In the genomic region with DNA sequence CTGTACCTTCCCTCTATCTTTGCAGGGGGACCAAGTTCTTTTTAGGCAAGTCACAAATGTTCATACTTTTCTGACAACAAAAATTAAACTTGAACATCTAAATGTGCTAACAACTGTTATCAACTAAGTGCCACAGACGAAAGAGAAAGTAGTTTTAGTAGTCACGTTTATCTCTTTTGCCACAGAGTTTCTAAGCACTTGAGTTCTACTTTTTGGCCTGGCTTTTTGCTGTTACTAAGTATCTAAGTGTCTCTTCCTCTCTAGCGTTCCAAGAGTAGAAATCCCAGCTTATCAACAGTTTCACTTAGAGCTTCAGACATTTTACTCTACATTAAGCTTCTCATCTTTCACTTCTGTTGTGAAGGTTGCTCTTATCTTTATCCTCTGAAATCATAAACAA, we compare ENCODE assay signal across 16 cellular contexts. TPM values are rescaled to one million over a fixed set of nuclear protein-coding genes. Genes with fewer than 3 reads are reported as not detected.
DNase-seq lines count a peak whose midpoint lies in the region; ATAC-seq, FAIRE-seq and TF ChIP-seq lines count a peak whose summit lies in the region.
"Had no signal": no experiment of that assay in that cellular context is flagged by ENCODE, and none has a peak within 500 bp of the region (broad histone marks: within the 10 kb centered on the region; RNA-seq: fewer than 3 reads in every experiment).

No MANE protein-coding gene starts in this region.

- DNase-seq in activated CD4-positive, alpha-beta T cell treated with anti-CD3 and anti-CD28 coated beads, Interleukin-2, amount 10 ng/mL, durations not matched to agents 24 days and 14 days = no peak
- no peak for DNase-seq in activated CD4-positive, alpha-beta T cell treated with anti-CD3 and anti-CD28 coated beads for 4 hours
- DNase-seq in choroid plexus epithelial cell (ENCODE audit: low read depth) = peak; percentile 43
- no peak for DNase-seq in progenitor cell of endocrine pancreas (ENCODE audit: low spot score, unreplicated experiment)
- no peak for DNase-seq in posterior cingulate gyrus
- no peak for DNase-seq in kidney
- DNase-seq in foreskin keratinocyte = no peak
- DNase-seq: activated CD4-positive, alpha-beta T cell treated with anti-CD3 and anti-CD28 coated beads, Interleukin-2, amount 50 U/mL, for 1 hour; EL; HFFc6; NCI-H1105 treated with DMSO at 0.1 percent for 48 hours; Peyer's patch had no signal

- H3K27ac ChIP-seq in OCI-LY1 (ENCODE audit: low read depth, low read length, poor library complexity, severe bottlenecking) = peak overlapping the region; percentile 3
- no peak overlapping the region for H3K27ac ChIP-seq in kidney (ENCODE audit: low read depth in 2 of 2, low read length in 2 of 2)
- no peak overlapping the region for H3K27ac ChIP-seq in foreskin keratinocyte
- H3K27ac ChIP-seq: Peyer's patch had no signal

- H3K9ac ChIP-seq in OCI-LY1 (ENCODE audit: low read length) (no peak overlapping the region; the same call in 1 of the 2 replicates), kidney (ENCODE audit: low read length in 2 of 2) (no peak overlapping the region)

- H3K79me2 ChIP-seq in OCI-LY1 (ENCODE audit: insufficient read depth, low read length) = peaks cover 63% of the 10 kb centered on the region

- H3K4me1 ChIP-seq in OCI-LY1 (ENCODE audit: insufficient read depth, low read length, severe bottlenecking) (peaks cover 21% of the 10 kb centered on the region), kidney (ENCODE audit: control insufficient read depth in 1 of 2, insufficient read depth in 1 of 2, low read depth in 1 of 2, low read length in 2 of 2) (no peaks in the 10 kb centered on the region), foreskin keratinocyte (no peaks in the 10 kb centered on the region)

- no peak for TF ChIP-seq CTCF in OCI-LY1 (IDR thresholded peaks at IDR 0.05; ENCODE audit: low read length)
- no peak for TF ChIP-seq CTCF in choroid plexus epithelial cell (conservative IDR thresholded peaks at IDR 0.05; ENCODE audit: low read depth, low read length)
- TF ChIP-seq CTCF in progenitor cell of endocrine pancreas (IDR thresholded peaks at IDR 0.05; ENCODE audit: unreplicated experiment) = no peak
- no peak for TF ChIP-seq CTCF in kidney (IDR thresholded peaks at IDR 0.05; ENCODE audit: borderline replicate concordance, extremely low read depth, insufficient read depth)
- no peak for TF ChIP-seq CTCF in foreskin keratinocyte (conservative IDR thresholded peaks at IDR 0.05)

- H3K9me3 ChIP-seq in OCI-LY1 (ENCODE audit: low read length) (no peaks in the 10 kb centered on the region), kidney (ENCODE audit: control insufficient read depth in 1 of 2, low read length in 2 of 2) (no peaks in the 10 kb centered on the region)
- H3K9me3 ChIP-seq: Peyer's patch had no signal

- no peaks in the 10 kb centered on the region for H4K20me1 ChIP-seq in OCI-LY1 (ENCODE audit: insufficient read depth, low read length)

- no peaks in the 10 kb centered on the region for H3K9me3 Mint-ChIP-seq in activated CD4-positive, alpha-beta T cell treated with anti-CD3 and anti-CD28 coated beads, Interleukin-2, amount 10 ng/mL, durations not matched to agents 24 days and 14 days
- H3K9me3 Mint-ChIP-seq in progenitor cell of endocrine pancreas (ENCODE audit: low read depth) = no peaks in the 10 kb centered on the region
- H3K9me3 Mint-ChIP-seq: HFFc6 had no signal

- H3K36me3 Mint-ChIP-seq in activated CD4-positive, alpha-beta T cell treated with anti-CD3 and anti-CD28 coated beads, Interleukin-2, amount 10 ng/mL, durations not matched to agents 24 days and 14 days (ENCODE audit: low read depth) = peaks cover 26% of the 10 kb centered on the region
- H3K36me3 Mint-ChIP-seq in progenitor cell of endocrine pancreas (ENCODE audit: insufficient read depth) = peaks cover 9% of the 10 kb centered on the region

- FAIRE-seq in kidney (lab: Jason Lieb, UNC) = no peak
- FAIRE-seq: A204.1 had no signal

- H3K27me3 ChIP-seq in OCI-LY1 (ENCODE audit: insufficient read depth, low read length) (no peaks in the 10 kb centered on the region), foreskin keratinocyte (no peaks in the 10 kb centered on the region)
- H3K27me3 ChIP-seq: Peyer's patch had no signal

- H3F3A ChIP-seq in OCI-LY1 (ENCODE audit: insufficient read depth, low read length) = no peaks in the 10 kb centered on the region

- H3K4me1 Mint-ChIP-seq in activated CD4-positive, alpha-beta T cell treated with anti-CD3 and anti-CD28 coated beads, Interleukin-2, amount 10 ng/mL, durations not matched to agents 24 days and 14 days = peaks cover 21% of the 10 kb centered on the region
- H3K4me1 Mint-ChIP-seq in progenitor cell of endocrine pancreas (ENCODE audit: low read depth) = peaks cover 5% of the 10 kb centered on the region

- no peaks in the 10 kb centered on the region for H3K27me3 Mint-ChIP-seq in activated CD4-positive, alpha-beta T cell treated with anti-CD3 and anti-CD28 coated beads, Interleukin-2, amount 10 ng/mL, durations not matched to agents 24 days and 14 days
- H3K27me3 Mint-ChIP-seq in progenitor cell of endocrine pancreas = no peaks in the 10 kb centered on the region
- H3K27me3 Mint-ChIP-seq: brain had no signal

- ATAC-seq in foreskin keratinocyte = no peak
- ATAC-seq: sciatic nerve had no signal

- H3K36me3 ChIP-seq in OCI-LY1 (ENCODE audit: insufficient read depth, low read length) = peaks cover 35% of the 10 kb centered on the region; the same call in 1 of the 2 replicates
- peaks cover 0 to 5% of the 10 kb centered on the region in 2 donors for H3K36me3 ChIP-seq in kidney (ENCODE audit: control insufficient read depth in 1 of 2, insufficient read depth in 2 of 2, low read length in 2 of 2)

- no peak overlapping the region for H2AFZ ChIP-seq in OCI-LY1 (ENCODE audit: low read length)

- H3K4me3 ChIP-seq in OCI-LY1 (ENCODE audit: low read depth, low read length, poor library complexity, severe bottlenecking) (no peak overlapping the region), choroid plexus epithelial cell (ENCODE audit: low read depth, low read length) (no peak overlapping the region), kidney (ENCODE audit: low read length in 2 of 2) (no peak overlapping the region)
- H3K4me3 ChIP-seq: Peyer's patch had no signal

- intact Hi-C loops in activated CD4-positive, alpha-beta T cell treated with anti-CD3 and anti-CD28 coated beads, Interleukin-2, amount 10 ng/mL, durations not matched to agents 24 days and 14 days (cut with micrococcal nuclease) = loop anchor here (5.0 kb wide), 1 partner anchor 34 kb away; the partner anchor contains the start of gene GATAD2B
- intact Hi-C loops in posterior cingulate gyrus (cut with DNase I) = loop anchor here (10.0 kb wide), 1 partner anchor 64 kb away; no protein-coding TSS in a partner anchor
- intact Hi-C loops in kidney (cut with DNase I) = no loop called here

- H3K4me2 ChIP-seq in OCI-LY1 (ENCODE audit: low read length) = no peak overlapping the region; the same call in 1 of the 2 replicates

- peak overlapping the region; percentile 45 for H3K27ac Mint-ChIP-seq in activated CD4-positive, alpha-beta T cell treated with anti-CD3 and anti-CD28 coated beads, Interleukin-2, amount 10 ng/mL, durations not matched to agents 24 days and 14 days
- peak overlapping the region; percentile 15 for H3K27ac Mint-ChIP-seq in progenitor cell of endocrine pancreas
- H3K27ac Mint-ChIP-seq: HFFc6 had no signal

- peak overlapping the region; percentile 24 for H3K4me3 Mint-ChIP-seq in activated CD4-positive, alpha-beta T cell treated with anti-CD3 and anti-CD28 coated beads, Interleukin-2, amount 10 ng/mL, durations not matched to agents 24 days and 14 days
- no peak overlapping the region for H3K4me3 Mint-ChIP-seq in progenitor cell of endocrine pancreas (ENCODE audit: low read depth)
- H3K4me3 Mint-ChIP-seq: brain, HFFc6 had no signal

- no peaks in the 10 kb centered on the region for H3K9me2 ChIP-seq in OCI-LY1 (ENCODE audit: low read depth, low read length)

RNA-seq across cellular contexts. Expression of gene GATAD2B, which starts 34.3 kb away (rescaled TPM):
- total RNA-seq in activated CD4-positive, alpha-beta T cell treated with anti-CD3 and anti-CD28 coated beads, Interleukin-2, amount 10 ng/mL, durations not matched to agents 24 days and 14 days = 68.8 and 69.0 TPM in 2 replicates
- total RNA-seq in progenitor cell of endocrine pancreas (48.8 and 52.6 TPM in 2 replicates), kidney (49.0 TPM), foreskin keratinocyte (14.5 and 14.8 TPM in 2 replicates)
- polyA plus RNA-seq in kidney (ENCODE audit: insufficient read depth, low read depth, low replicate concordance) (3.6 TPM), foreskin keratinocyte (4.1 and 4.9 TPM in 2 replicates)

RNA-seq across cellular contexts. Expression of gene DENND4B, which starts 58.0 kb away (rescaled TPM):
- total RNA-seq in activated CD4-positive, alpha-beta T cell treated with anti-CD3 and anti-CD28 coated beads, Interleukin-2, amount 10 ng/mL, durations not matched to agents 24 days and 14 days = 128 and 130 TPM in 2 replicates
- total RNA-seq in progenitor cell of endocrine pancreas = 84.7 and 93.4 TPM in 2 replicates
- 60.6 TPM for total RNA-seq in kidney
- polyA plus RNA-seq in kidney (ENCODE audit: insufficient read depth, low read depth, low replicate concordance) = 13.2 TPM
- 21.2 and 21.8 TPM in 2 replicates for total RNA-seq in foreskin keratinocyte
- polyA plus RNA-seq in foreskin keratinocyte = 13.7 and 15.6 TPM in 2 replicates
